ENCODE assay signal across 1 cellular context in the genomic region with DNA sequence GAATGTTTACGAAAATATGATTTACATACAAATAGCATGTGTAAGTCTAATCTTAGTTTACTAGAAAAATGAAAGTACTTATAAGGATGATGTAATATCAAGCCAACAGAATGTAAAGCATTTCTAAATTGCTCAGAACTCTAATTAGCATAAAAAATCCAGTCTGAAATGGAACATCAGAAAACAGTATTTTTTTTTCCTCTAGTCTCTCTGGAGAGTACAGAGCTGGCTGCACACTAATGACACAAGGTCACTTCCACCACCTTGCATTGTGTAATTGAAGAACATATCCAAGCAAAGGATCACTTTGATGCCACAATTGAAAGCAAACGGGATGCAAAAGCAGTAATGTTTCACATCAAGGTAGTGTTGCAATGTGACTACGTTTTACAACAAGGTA.
TF ChIP-seq lines count a peak whose summit lies in the region.

No MANE protein-coding gene starts in this region.

TF ChIP-seq in IMR-90, 13 proteins besides CTCF, POLR2A, EP300 and RAD21:
- TF ChIP-seq SMC3 (IDR thresholded peaks at IDR 0.05; ENCODE audit: low read depth, low read length) (no peak), NFE2L2 (IDR thresholded peaks at IDR 0.05; ENCODE audit: low read depth, low read length) (no peak), MAZ (IDR thresholded peaks at IDR 0.05; ENCODE audit: borderline replicate concordance, low read depth, low read length) (no peak), BHLHE40 (IDR thresholded peaks at IDR 0.05; ENCODE audit: low read depth, low read length) (no peak), MAFK (IDR thresholded peaks at IDR 0.05; ENCODE audit: low read depth, low read length) (no peak), CEBPB (IDR thresholded peaks at IDR 0.05; ENCODE audit: low read depth, low read length) (peak; percentile 42; the same call in 1 of the 2 replicates)
- TF ChIP-seq, protein P1, sequence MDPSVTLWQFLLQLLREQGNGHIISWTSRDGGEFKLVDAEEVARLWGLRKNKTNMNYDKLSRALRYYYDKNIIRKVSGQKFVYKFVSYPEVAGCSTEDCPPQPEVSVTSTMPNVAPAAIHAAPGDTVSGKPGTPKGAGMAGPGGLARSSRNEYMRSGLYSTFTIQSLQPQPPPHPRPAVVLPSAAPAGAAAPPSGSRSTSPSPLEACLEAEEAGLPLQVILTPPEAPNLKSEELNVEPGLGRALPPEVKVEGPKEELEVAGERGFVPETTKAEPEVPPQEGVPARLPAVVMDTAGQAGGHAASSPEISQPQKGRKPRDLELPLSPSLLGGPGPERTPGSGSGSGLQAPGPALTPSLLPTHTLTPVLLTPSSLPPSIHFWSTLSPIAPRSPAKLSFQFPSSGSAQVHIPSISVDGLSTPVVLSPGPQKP (IDR thresholded peaks at IDR 0.05; ENCODE audit: borderline replicate concordance, low read depth, low read length) = no peak
